11 cellular contexts compared by ENCODE assay signal in the genomic region with DNA sequence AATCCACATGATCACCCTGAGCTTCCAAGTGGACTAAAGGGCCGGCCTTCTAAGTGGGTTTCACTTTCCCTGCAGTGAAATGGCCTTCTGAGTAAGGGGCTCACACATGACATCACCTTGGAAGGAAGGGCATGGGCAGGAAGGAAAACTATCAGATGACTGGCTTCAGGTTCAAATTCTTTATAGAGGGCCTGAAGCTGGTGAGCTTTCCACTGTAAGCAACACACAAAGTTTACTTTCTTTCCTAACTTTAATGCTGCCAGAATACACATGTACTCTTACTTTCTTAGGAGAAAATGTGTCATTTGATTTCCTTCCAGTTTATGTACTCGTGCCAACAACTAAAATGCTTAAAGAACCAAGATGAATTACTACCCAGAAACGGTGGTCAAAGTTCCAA.
DNase-seq lines count a peak whose midpoint lies in the region; ATAC-seq and TF ChIP-seq lines count a peak whose summit lies in the region.
"Had no signal": no experiment of that assay in that cellular context is flagged by ENCODE, and none has a peak within 500 bp of the region (broad histone marks: within the 10 kb centered on the region; RNA-seq: fewer than 3 reads in every experiment).

No MANE protein-coding gene starts in this region.

- WGBS in esophagus squamous epithelium, 2 donors: 25 to 29% methylated on average over 3 of the region's 3 CpGs

- CTCF ChIA-PET in CD4-positive, alpha-beta T cell (lab: Charles Lee): no interaction called here
- CTCF ChIA-PET in activated CD8-positive, alpha-beta memory T cell treated with anti-CD3 and anti-CD28 coated beads, Interleukin-2, amount 10 ng/mL, durations not matched to agents 7 days and 5 days (lab: Charles Lee): no interaction called here

- peak overlapping the region; percentile 23 for H3K4me3 Mint-ChIP-seq in CD4-positive, alpha-beta T cell
- no peak overlapping the region for H3K4me3 Mint-ChIP-seq in osteocyte (ENCODE audit: unreplicated experiment)
- H3K4me3 Mint-ChIP-seq in activated CD8-positive, alpha-beta memory T cell treated with anti-CD3 and anti-CD28 coated beads, Interleukin-2, amount 10 ng/mL, durations not matched to agents 7 days and 5 days: no peak overlapping the region
- H3K4me3 Mint-ChIP-seq: mesothelial cell of epicardium had no signal

- POLR2A ChIA-PET in CD4-positive, alpha-beta T cell (lab: Charles Lee): no interaction called here

- peaks cover 0 to 42% (median 8%) of the 10 kb centered on the region in 4 donors for H3K4me1 ChIP-seq in Peyer's patch
- peaks cover 8 to 73% (median 32%) of the 10 kb centered on the region in 3 donors for H3K4me1 ChIP-seq in esophagus squamous epithelium

- H3K36me3 Mint-ChIP-seq in CD4-positive, alpha-beta T cell (ENCODE audit: low read depth): peaks cover 92% of the 10 kb centered on the region
- H3K36me3 Mint-ChIP-seq in osteocyte (ENCODE audit: unreplicated experiment): peaks cover 16% of the 10 kb centered on the region
- H3K36me3 Mint-ChIP-seq in activated CD8-positive, alpha-beta memory T cell treated with anti-CD3 and anti-CD28 coated beads, Interleukin-2, amount 10 ng/mL, durations not matched to agents 7 days and 5 days: peaks cover 44% of the 10 kb centered on the region

- H3K36me3 ChIP-seq in Peyer's patch (peaks cover 0 to 23% (median 0%) of the 10 kb centered on the region in 3 donors), esophagus squamous epithelium (peaks cover 0 to 22% (median 4%) of the 10 kb centered on the region in 3 donors)

- H3K9me3 ChIP-seq in CD4-positive, alpha-beta T cell (ENCODE audit: control insufficient read depth, low read length): no peaks in the 10 kb centered on the region
- H3K9me3 ChIP-seq in Peyer's patch: no peaks in the 10 kb centered on the region
- H3K9me3 ChIP-seq in esophagus squamous epithelium: no peaks in the 10 kb centered on the region

- no peak overlapping the region for H3K27ac ChIP-seq in CD4-positive, alpha-beta T cell (ENCODE audit: low read depth, low read length)
- H3K27ac ChIP-seq in Peyer's patch: peak overlapping the region in 3 of 4 donors; percentile 11 to 50 (median 21)
- peak overlapping the region in 3 of 4 donors; percentile 45 to 58 (median 53) for H3K27ac ChIP-seq in esophagus squamous epithelium

- intact Hi-C loops in CD4-positive, alpha-beta T cell (cut with DNase I, micrococcal nuclease): no loop called here
- intact Hi-C loops in esophagus squamous epithelium (cut with DNase I): no loop called here

- H3K9me3 Mint-ChIP-seq in CD4-positive, alpha-beta T cell: no peaks in the 10 kb centered on the region
- no peaks in the 10 kb centered on the region for H3K9me3 Mint-ChIP-seq in osteocyte (ENCODE audit: unreplicated experiment)
- H3K9me3 Mint-ChIP-seq in activated CD8-positive, alpha-beta memory T cell treated with anti-CD3 and anti-CD28 coated beads, Interleukin-2, amount 10 ng/mL, durations not matched to agents 7 days and 5 days (ENCODE audit: low read depth): no peaks in the 10 kb centered on the region
- H3K9me3 Mint-ChIP-seq: mesothelial cell of epicardium had no signal

- no peak for ATAC-seq in CD4-positive, alpha-beta T cell (ENCODE audit: poor library complexity)
- ATAC-seq in GM21529 (IDR thresholded peaks at IDR 0.05; ENCODE audit: unreplicated experiment) (no peak), HG03378 (IDR thresholded peaks at IDR 0.05; ENCODE audit: unreplicated experiment) (no peak)
- ATAC-seq in activated CD8-positive, alpha-beta memory T cell treated with anti-CD3 and anti-CD28 coated beads, Interleukin-2, amount 10 ng/mL, durations not matched to agents 7 days and 5 days: no peak

- no peaks in the 10 kb centered on the region for H3K27me3 ChIP-seq in CD4-positive, alpha-beta T cell (ENCODE audit: control insufficient read depth, insufficient read depth, low read length)
- H3K27me3 ChIP-seq in Peyer's patch: no peaks in the 10 kb centered on the region
- no peaks in the 10 kb centered on the region for H3K27me3 ChIP-seq in esophagus squamous epithelium

- TF ChIP-seq CTCF in CD4-positive, alpha-beta T cell (IDR thresholded peaks at IDR 0.05): no peak
- TF ChIP-seq CTCF in Peyer's patch (IDR thresholded peaks at IDR 0.05) (no peak), esophagus squamous epithelium (IDR thresholded peaks at IDR 0.05) (no peak), osteocyte (IDR thresholded peaks at IDR 0.05) (no peak)

- no peak for DNase-seq in CD4-positive, alpha-beta T cell
- no peak for DNase-seq in Peyer's patch
- DNase-seq in esophagus squamous epithelium (lab: John Stamatoyannopoulos, UW): no peak
- DNase-seq in osteocyte (ENCODE audit: extremely low spot score, unreplicated experiment): no peak
- DNase-seq in mucosa of gallbladder (ENCODE audit: low spot score): no peak
- no peak for DNase-seq in activated CD8-positive, alpha-beta memory T cell treated with anti-CD3 and anti-CD28 coated beads, Interleukin-2, amount 10 ng/mL, durations not matched to agents 7 days and 5 days
- DNase-seq: COR-L47, NCI-H446 had no signal

- H3K27ac Mint-ChIP-seq in CD4-positive, alpha-beta T cell: peak overlapping the region; percentile 83
- H3K27ac Mint-ChIP-seq in osteocyte (ENCODE audit: unreplicated experiment): peak overlapping the region; percentile 95
- no peak overlapping the region for H3K27ac Mint-ChIP-seq in activated CD8-positive, alpha-beta memory T cell treated with anti-CD3 and anti-CD28 coated beads, Interleukin-2, amount 10 ng/mL, durations not matched to agents 7 days and 5 days
- H3K27ac Mint-ChIP-seq: mesothelial cell of epicardium had no signal

- peaks cover 97% of the 10 kb centered on the region for H3K4me1 Mint-ChIP-seq in CD4-positive, alpha-beta T cell (ENCODE audit: low read depth)
- H3K4me1 Mint-ChIP-seq in osteocyte (ENCODE audit: unreplicated experiment): peaks cover 78% of the 10 kb centered on the region
- H3K4me1 Mint-ChIP-seq in activated CD8-positive, alpha-beta memory T cell treated with anti-CD3 and anti-CD28 coated beads, Interleukin-2, amount 10 ng/mL, durations not matched to agents 7 days and 5 days: peaks cover 42% of the 10 kb centered on the region

- H3K27me3 Mint-ChIP-seq in CD4-positive, alpha-beta T cell: no peaks in the 10 kb centered on the region
- no peaks in the 10 kb centered on the region for H3K27me3 Mint-ChIP-seq in osteocyte (ENCODE audit: unreplicated experiment)
- H3K27me3 Mint-ChIP-seq in activated CD8-positive, alpha-beta memory T cell treated with anti-CD3 and anti-CD28 coated beads, Interleukin-2, amount 10 ng/mL, durations not matched to agents 7 days and 5 days: no peaks in the 10 kb centered on the region

- H3K4me3 ChIP-seq in Peyer's patch (no peak overlapping the region), esophagus squamous epithelium (no peak overlapping the region)

- TF ChIP-seq POLR2A in Peyer's patch (IDR thresholded peaks at IDR 0.05) (no peak), esophagus squamous epithelium (IDR thresholded peaks at IDR 0.05) (no peak)
